10 cellular contexts compared by ENCODE assay signal in genomic region chr3:17730318-17730967, GRCh38. TPM values are rescaled to one million over a fixed set of nuclear protein-coding genes. Genes with fewer than 3 reads are reported as not detected.
A peak's percentile ranks its signal among the peaks of the same experiment; 100 is the strongest.
DNase-seq lines count a peak whose midpoint lies in the region; TF ChIP-seq lines count a peak whose summit lies in the region.
"Had no signal": no experiment of that assay in that cellular context is flagged by ENCODE, and none has a peak within 500 bp of the region (broad histone marks: within the 10 kb centered on the region; RNA-seq: fewer than 3 reads in every experiment).

No MANE protein-coding gene starts in this region.

- H3K4me3 ChIP-seq in GM23248 (no peak overlapping the region), coronary artery (no peak overlapping the region)
- H3K4me3 ChIP-seq: A549 had no signal

- peaks cover 63% of the 10 kb centered on the region for H3K9me3 Mint-ChIP-seq in nephron progenitor cell

- H3K27me3 ChIP-seq in GM23248 (replicated peaks; ENCODE audit: insufficient read depth): no peaks in the 10 kb centered on the region

- no peaks in the 10 kb centered on the region for H3K27me3 Mint-ChIP-seq in nephron progenitor cell (ENCODE audit: low read depth, poor library complexity)

- no peak overlapping the region for H3K4me2 ChIP-seq in GM23248 (ENCODE audit: unreplicated experiment)
- H3K4me2 ChIP-seq: A549 had no signal

- in situ Hi-C loops in GM23248 (cut with MboI): no loop called here

- H3K4me3 Mint-ChIP-seq in nephron progenitor cell: no peak overlapping the region

- peaks cover 91% of the 10 kb centered on the region for H3K36me3 Mint-ChIP-seq in nephron progenitor cell (ENCODE audit: low read depth)

- H4K20me1 ChIP-seq in GM23248 (ENCODE audit: insufficient read depth): no peaks in the 10 kb centered on the region

- H3K9me2 ChIP-seq in GM23248 (ENCODE audit: insufficient read depth): no peaks in the 10 kb centered on the region

- DNase-seq in NCI-H1092 treated with DMSO at 0.1 percent for 48 hours (lab: John Stamatoyannopoulos, UW) (peak; percentile 13), NCI-H1092 (lab: John Stamatoyannopoulos, UW) (no peak), NCI-H2196 (lab: John Stamatoyannopoulos, UW; ENCODE audit: unreplicated experiment) (peak; percentile 50), brain pericyte (ENCODE audit: low read depth, low spot score) (peak; percentile 26), nephron progenitor cell (no peak), cerebellum (ENCODE audit: low spot score) (no peak), GM23248 (no peak), coronary artery (ENCODE audit: low spot score) (no peak)

- H3K9me3 ChIP-seq in GM23248 (ENCODE audit: low read depth): no peaks in the 10 kb centered on the region

- 0 out of 2 replicates have a peak, but pooled peaks cover 8% of the 10 kb centered on the region for H3K36me3 ChIP-seq in GM23248 (ENCODE audit: low read depth)

- peak overlapping the region; percentile 97 for H3K27ac Mint-ChIP-seq in nephron progenitor cell

- no peaks in the 10 kb centered on the region for H3F3A ChIP-seq in GM23248 (ENCODE audit: insufficient read depth)

- 93 to 98% methylated on average over 4 of the region's 4 CpGs for WGBS in GM23248 (ENCODE audit: low coverage in 1 of 2, low lambda C conversion rate in 2 of 2, missing lambda C conversion rate in 2 of 2), 2 experiments

- no peaks in the 10 kb centered on the region for H3K4me1 ChIP-seq in GM23248 (ENCODE audit: insufficient read depth)
- H3K4me1 ChIP-seq: A549, parathyroid adenoma had no signal

- H2AFZ ChIP-seq in GM23248: no peak overlapping the region
- H2AFZ ChIP-seq: parathyroid adenoma had no signal

- H3K4me1 Mint-ChIP-seq in nephron progenitor cell: peaks cover 7% of the 10 kb centered on the region

- no peak overlapping the region for H3K9ac ChIP-seq in GM23248
- H3K9ac ChIP-seq: parathyroid adenoma had no signal

- H3K27ac ChIP-seq in GM23248 (no peak overlapping the region), coronary artery (no peak overlapping the region)
- H3K27ac ChIP-seq: A549, parathyroid adenoma had no signal

- H3K79me2 ChIP-seq in GM23248 (ENCODE audit: insufficient read depth): peaks cover 75% of the 10 kb centered on the region

- TF ChIP-seq CTCF in nephron progenitor cell (IDR thresholded peaks at IDR 0.05) (no peak), coronary artery (IDR thresholded peaks at IDR 0.05) (no peak)

RNA-seq across cellular contexts. Expression of gene TBC1D5, which starts 12.0 kb away (rescaled TPM):
- 95.1 TPM for total RNA-seq in cerebellum
- 69.9 and 71.7 TPM in 2 replicates for total RNA-seq in GM23248 (2014; rRNA removed; shearing (Covaris generic))
- polyA plus RNA-seq in GM23248 (2016; fragmentation: Nextera tagmentation; extraction: Ambion mirVana): 30.8 and 31.0 TPM in 2 replicates

Comparison
In these comparisons a context has a peak if more than half of its experiments do, and no peak if none do; other contexts are left out.
1. DNase-seq: peak in NCI-H1092 treated with DMSO at 0.1 percent for 48 hours (single experiment), NCI-H2196 (single experiment) and brain pericyte (single experiment); none in NCI-H1092 (single experiment), nephron progenitor cell (single experiment), cerebellum (single experiment), GM23248 (single experiment) and coronary artery (single experiment).